In the genomic region with DNA sequence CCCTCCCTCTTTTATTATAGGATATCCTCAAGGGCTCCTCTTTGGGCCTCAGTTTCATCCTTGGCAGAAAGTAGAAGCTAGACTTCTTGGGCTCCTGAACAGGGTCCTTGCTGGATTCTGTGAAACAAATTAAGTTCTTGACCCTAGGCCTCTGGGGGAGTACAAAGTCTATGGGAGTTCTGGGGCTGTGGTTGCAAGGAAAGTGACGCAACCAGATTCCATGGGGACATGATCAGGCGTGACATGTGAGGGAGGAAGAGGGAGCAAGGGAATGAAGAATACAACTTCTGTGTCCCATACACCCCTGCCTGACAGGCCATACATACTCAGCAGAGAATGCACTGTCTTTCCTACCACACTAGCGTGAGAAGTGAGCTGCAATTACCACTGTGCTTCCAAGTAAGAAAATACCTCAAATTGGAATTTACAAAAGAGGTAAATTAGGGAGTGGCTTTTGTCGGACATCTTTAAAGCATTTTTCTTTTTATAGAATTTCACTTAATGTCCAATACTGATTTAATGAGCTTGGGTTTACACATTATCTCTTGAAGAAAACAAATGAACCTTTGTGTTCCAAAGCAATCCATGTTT, we compare ENCODE assay signal across 12 cellular contexts. TPM values are rescaled to one million over a fixed set of nuclear protein-coding genes. Genes with fewer than 3 reads are reported as not detected.
A peak's percentile ranks its signal among the peaks of the same experiment; 100 is the strongest.
DNase-seq lines count a peak whose midpoint lies in the region; ATAC-seq and TF ChIP-seq lines count a peak whose summit lies in the region.
"Had no signal": no experiment of that assay in that cellular context is flagged by ENCODE, and none has a peak within 500 bp of the region (broad histone marks: within the 10 kb centered on the region; RNA-seq: fewer than 3 reads in every experiment).

No MANE protein-coding gene starts in this region.

- TF ChIP-seq CTCF in endothelial cell (IDR thresholded peaks at IDR 0.05; ENCODE audit: unreplicated experiment) (no peak), mesothelial cell of epicardium (IDR thresholded peaks at IDR 0.05; ENCODE audit: unreplicated experiment) (no peak), type B pancreatic cell (conservative IDR thresholded peaks at IDR 0.05) (no peak)

- H3K9me3 Mint-ChIP-seq in activated naive CD4-positive, alpha-beta T cell treated with anti-CD3 and anti-CD28 coated beads, Interleukin-2, amount 10 ng/mL, durations not matched to agents 7 days and 5 days, result no peaks in the 10 kb centered on the region
- H3K9me3 Mint-ChIP-seq in activated naive CD4-positive, alpha-beta T cell treated with anti-CD3 and anti-CD28 coated beads, Interleukin-2, amount 50 U/mL, for 72 hours, result no peaks in the 10 kb centered on the region
- H3K9me3 Mint-ChIP-seq in endothelial cell (ENCODE audit: unreplicated experiment) (no peaks in the 10 kb centered on the region), mesothelial cell of epicardium (no peaks in the 10 kb centered on the region), type B pancreatic cell (no peaks in the 10 kb centered on the region)
- H3K9me3 Mint-ChIP-seq in activated CD4-positive, alpha-beta T cell treated with anti-CD3 and anti-CD28 coated beads for 36 hours (ENCODE audit: low read depth), result no peaks in the 10 kb centered on the region

- H3K4me1 Mint-ChIP-seq in activated naive CD4-positive, alpha-beta T cell treated with anti-CD3 and anti-CD28 coated beads, Interleukin-2, amount 10 ng/mL, durations not matched to agents 7 days and 5 days, result peaks cover 24% of the 10 kb centered on the region
- H3K4me1 Mint-ChIP-seq in endothelial cell (ENCODE audit: unreplicated experiment), result peaks cover 57% of the 10 kb centered on the region
- peaks cover 72% of the 10 kb centered on the region for H3K4me1 Mint-ChIP-seq in mesothelial cell of epicardium
- H3K4me1 Mint-ChIP-seq in type B pancreatic cell (ENCODE audit: unreplicated experiment), result peaks cover 21% of the 10 kb centered on the region
- H3K4me1 Mint-ChIP-seq in activated CD4-positive, alpha-beta T cell treated with anti-CD3 and anti-CD28 coated beads for 36 hours, result peaks cover 30% of the 10 kb centered on the region

- ATAC-seq in activated naive CD4-positive, alpha-beta T cell treated with anti-CD3 and anti-CD28 coated beads, Interleukin-2, amount 50 U/mL, for 72 hours, result no peak
- ATAC-seq in activated CD4-positive, alpha-beta T cell treated with anti-CD3 and anti-CD28 coated beads for 36 hours, result no peak
- ATAC-seq: sciatic nerve had no signal

- DNase-seq in activated naive CD4-positive, alpha-beta T cell treated with anti-CD3 and anti-CD28 coated beads, Interleukin-2, amount 10 ng/mL, durations not matched to agents 7 days and 5 days, result no peak
- DNase-seq in activated naive CD4-positive, alpha-beta T cell treated with anti-CD3 and anti-CD28 coated beads, Interleukin-2, amount 50 U/mL, for 72 hours (ENCODE audit: low spot score in 2 of 2), result no peak
- DNase-seq in endothelial cell (ENCODE audit: low spot score) (no peak), mesothelial cell of epicardium (ENCODE audit: low spot score in 2 of 2, unreplicated experiment in 2 of 2) (no peak), type B pancreatic cell (ENCODE audit: extremely low spot score, unreplicated experiment) (no peak), NCI-H2081 (lab: John Stamatoyannopoulos, UW) (no peak), cerebellum (ENCODE audit: low spot score) (no peak)
- no peak for DNase-seq in activated CD4-positive, alpha-beta T cell treated with anti-CD3 and anti-CD28 coated beads for 36 hours
- DNase-seq: activated CD8-positive, alpha-beta memory T cell treated with anti-CD3 and anti-CD28 coated beads, Interleukin-2, amount 50 U/mL, for 48 hours; DMS79 treated with DMSO at 0.1 percent for 48 hours; NCI-H1417 treated with DMSO at 0.1 percent for 48 hours had no signal

- no peak overlapping the region for H3K4me3 Mint-ChIP-seq in activated naive CD4-positive, alpha-beta T cell treated with anti-CD3 and anti-CD28 coated beads, Interleukin-2, amount 10 ng/mL, durations not matched to agents 7 days and 5 days
- H3K4me3 Mint-ChIP-seq in endothelial cell (ENCODE audit: unreplicated experiment) (no peak overlapping the region), mesothelial cell of epicardium (peak overlapping the region; percentile 88), type B pancreatic cell (peak overlapping the region; percentile 91)
- H3K4me3 Mint-ChIP-seq in activated CD4-positive, alpha-beta T cell treated with anti-CD3 and anti-CD28 coated beads for 36 hours, result no peak overlapping the region

- H3K27ac Mint-ChIP-seq in activated naive CD4-positive, alpha-beta T cell treated with anti-CD3 and anti-CD28 coated beads, Interleukin-2, amount 10 ng/mL, durations not matched to agents 7 days and 5 days, result peak overlapping the region; percentile 12
- H3K27ac Mint-ChIP-seq in activated naive CD4-positive, alpha-beta T cell treated with anti-CD3 and anti-CD28 coated beads, Interleukin-2, amount 50 U/mL, for 72 hours, result no peak overlapping the region
- H3K27ac Mint-ChIP-seq in endothelial cell (ENCODE audit: unreplicated experiment) (peak overlapping the region; percentile 14), mesothelial cell of epicardium (peak overlapping the region; percentile 95), type B pancreatic cell (peak overlapping the region; percentile 93)
- H3K27ac Mint-ChIP-seq in activated CD4-positive, alpha-beta T cell treated with anti-CD3 and anti-CD28 coated beads for 36 hours, result no peak overlapping the region

- intact Hi-C loops in activated CD4-positive, alpha-beta T cell treated with anti-CD3 and anti-CD28 coated beads for 36 hours (cut with DNase I, micrococcal nuclease), result no loop called here

- POLR2A ChIA-PET in activated CD4-positive, alpha-beta T cell treated with anti-CD3 and anti-CD28 coated beads for 36 hours (lab: Charles Lee), result no interaction called here

- H3K36me3 Mint-ChIP-seq in activated naive CD4-positive, alpha-beta T cell treated with anti-CD3 and anti-CD28 coated beads, Interleukin-2, amount 10 ng/mL, durations not matched to agents 7 days and 5 days, result peaks cover 12% of the 10 kb centered on the region
- no peaks in the 10 kb centered on the region for H3K36me3 Mint-ChIP-seq in activated naive CD4-positive, alpha-beta T cell treated with anti-CD3 and anti-CD28 coated beads, Interleukin-2, amount 50 U/mL, for 72 hours
- H3K36me3 Mint-ChIP-seq in endothelial cell (ENCODE audit: low read depth, unreplicated experiment) (peaks cover 23% of the 10 kb centered on the region), mesothelial cell of epicardium (no peaks in the 10 kb centered on the region), type B pancreatic cell (peaks cover 8% of the 10 kb centered on the region)
- H3K36me3 Mint-ChIP-seq in activated CD4-positive, alpha-beta T cell treated with anti-CD3 and anti-CD28 coated beads for 36 hours (ENCODE audit: low read depth), result no peaks in the 10 kb centered on the region

- CTCF ChIA-PET in activated naive CD4-positive, alpha-beta T cell treated with anti-CD3 and anti-CD28 coated beads, Interleukin-2, amount 10 ng/mL, durations not matched to agents 7 days and 5 days (lab: Charles Lee), result interaction anchor here (1.0 to 2.0 kb wide), 2 partner anchors 22 to 40 kb away, joined by 3 to 8 read pairs; no protein-coding TSS in a partner anchor
- CTCF ChIA-PET in activated CD4-positive, alpha-beta T cell treated with anti-CD3 and anti-CD28 coated beads for 36 hours (lab: Charles Lee), result interaction anchor here (0.6 to 1.5 kb wide), 3 partner anchors 90 to 512 kb away, joined by 3 to 5 read pairs (median 4); partner anchors contain the start of gene SELENOM

- H3K27me3 Mint-ChIP-seq in activated naive CD4-positive, alpha-beta T cell treated with anti-CD3 and anti-CD28 coated beads, Interleukin-2, amount 10 ng/mL, durations not matched to agents 7 days and 5 days, result no peaks in the 10 kb centered on the region
- no peaks in the 10 kb centered on the region for H3K27me3 Mint-ChIP-seq in endothelial cell (ENCODE audit: unreplicated experiment)
- H3K27me3 Mint-ChIP-seq in mesothelial cell of epicardium (ENCODE audit: low read depth), result no peaks in the 10 kb centered on the region
- no peaks in the 10 kb centered on the region for H3K27me3 Mint-ChIP-seq in type B pancreatic cell
- H3K27me3 Mint-ChIP-seq in activated CD4-positive, alpha-beta T cell treated with anti-CD3 and anti-CD28 coated beads for 36 hours, result no peaks in the 10 kb centered on the region

RNA-seq across cellular contexts. Expression of gene LIMK2, which starts 38.7 kb away (rescaled TPM):
- 10 to 100 TPM; 46.8 to 66.2 TPM for total RNA-seq in activated naive CD4-positive, alpha-beta T cell treated with anti-CD3 and anti-CD28 coated beads, Interleukin-2, amount 50 U/mL, for 72 hours
- 248 TPM for total RNA-seq in endothelial cell (ENCODE audit: unreplicated experiment)
- total RNA-seq in mesothelial cell of epicardium, result 109 to 121 TPM (median 117 TPM) in 3 replicates
- 46.6 and 127 TPM in 2 replicates for total RNA-seq in type B pancreatic cell (ENCODE audit: low replicate concordance)
- 10 to 100 TPM; 31.8 to 34.4 TPM for total RNA-seq in activated CD4-positive, alpha-beta T cell treated with anti-CD3 and anti-CD28 coated beads for 36 hours
- 30.6 TPM for total RNA-seq in cerebellum

RNA-seq across cellular contexts. Expression of gene PIK3IP1, which starts 41.5 kb away (rescaled TPM):
- total RNA-seq in activated naive CD4-positive, alpha-beta T cell treated with anti-CD3 and anti-CD28 coated beads, Interleukin-2, amount 50 U/mL, for 72 hours, result 10 to 100 TPM; 20.0 to 20.8 TPM
- total RNA-seq in endothelial cell (ENCODE audit: unreplicated experiment) (13.4 TPM), mesothelial cell of epicardium (16.9 to 19.1 TPM (median 17.4 TPM) in 3 replicates), type B pancreatic cell (ENCODE audit: low replicate concordance) (21.0 and 36.8 TPM in 2 replicates), cerebellum (11.2 TPM)
- 10 to 100 TPM; 14.2 to 15.1 TPM for total RNA-seq in activated CD4-positive, alpha-beta T cell treated with anti-CD3 and anti-CD28 coated beads for 36 hours

Comparison
In these comparisons a context has a peak if more than half of its experiments do, and no peak if none do; other contexts are left out.
1. H3K27ac Mint-ChIP-seq: peak in activated naive CD4-positive, alpha-beta T cell treated with anti-CD3 and anti-CD28 coated beads, Interleukin-2, amount 10 ng/mL, durations not matched to agents 7 days and 5 days (single experiment), endothelial cell (single experiment), mesothelial cell of epicardium (single experiment) and type B pancreatic cell (single experiment); none in activated naive CD4-positive, alpha-beta T cell treated with anti-CD3 and anti-CD28 coated beads, Interleukin-2, amount 50 U/mL, for 72 hours (0 of 2) and activated CD4-positive, alpha-beta T cell treated with anti-CD3 and anti-CD28 coated beads for 36 hours (single experiment).
2. H3K4me3 Mint-ChIP-seq: peak in mesothelial cell of epicardium (single experiment) and type B pancreatic cell (single experiment); none in activated naive CD4-positive, alpha-beta T cell treated with anti-CD3 and anti-CD28 coated beads, Interleukin-2, amount 10 ng/mL, durations not matched to agents 7 days and 5 days (single experiment), endothelial cell (single experiment) and activated CD4-positive, alpha-beta T cell treated with anti-CD3 and anti-CD28 coated beads for 36 hours (single experiment).